ENCODE assay signal across 8 cellular contexts in the genomic region with DNA sequence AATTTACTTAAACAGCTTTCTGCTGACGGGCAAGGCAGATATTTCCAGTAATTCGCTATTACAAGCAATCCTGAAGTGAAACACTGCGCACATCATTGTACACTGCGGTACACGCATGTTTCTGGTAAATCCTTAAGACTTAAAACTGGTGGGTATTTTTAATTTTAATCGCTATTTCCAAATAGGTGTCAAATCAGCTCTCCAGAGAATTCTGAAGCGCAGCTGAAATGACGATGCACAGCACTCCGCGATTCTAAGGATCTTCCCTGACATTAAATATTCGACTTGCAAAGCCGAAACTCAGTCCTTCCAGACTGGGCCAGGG. TPM values are rescaled to one million over a fixed set of nuclear protein-coding genes. Genes with fewer than 3 reads are reported as not detected.
A peak's percentile ranks its signal among the peaks of the same experiment; 100 is the strongest.
DNase-seq lines count a peak whose midpoint lies in the region; ATAC-seq and TF ChIP-seq lines count a peak whose summit lies in the region.

No MANE protein-coding gene starts in this region.

- peak overlapping the region; percentile 85 for H3K4me2 ChIP-seq in DND-41 (ENCODE audit: insufficient read depth, low read length)

- CTCF ChIA-PET in HEK293 (lab: Yijun Ruan, JAX): interaction anchor here (0.7 to 1.0 kb wide), 2 partner anchors 12 to 32 kb away, joined by 3 read pairs; no protein-coding TSS in a partner anchor

- H3K27me3 ChIP-seq in DND-41 (ENCODE audit: insufficient read depth, low read length, poor library complexity): no peaks in the 10 kb centered on the region
- H3K27me3 ChIP-seq in SJCRH30: no peaks in the 10 kb centered on the region

- H3K79me2 ChIP-seq in DND-41 (ENCODE audit: insufficient read depth, low read length): peaks cover 25% of the 10 kb centered on the region

- peak; percentile 56 for ATAC-seq in DND-41 (ENCODE audit: insufficient read depth, low read depth)

- no peaks in the 10 kb centered on the region; the same call in 1 of the 2 replicates for H4K20me1 ChIP-seq in DND-41 (ENCODE audit: insufficient read depth, low read length)

- H3K9me3 ChIP-seq in DND-41 (ENCODE audit: insufficient read depth, low read length, severe bottlenecking) (no peaks in the 10 kb centered on the region), HEK293 (ENCODE audit: control insufficient read depth, insufficient read depth, low read depth, low read length) (no peaks in the 10 kb centered on the region), SJCRH30 (replicated peaks) (no peaks in the 10 kb centered on the region)

- peak overlapping the region; percentile 82 for H2AFZ ChIP-seq in DND-41 (ENCODE audit: low read depth, low read length)

- H3K4me3 ChIP-seq in DND-41 (ENCODE audit: low read depth in 1 of 2, low read length in 2 of 2) (peak overlapping the region; percentile 94 to 96), HEK293 (ENCODE audit: low read depth, low read length) (peak overlapping the region; percentile 79), SJCRH30 (peak overlapping the region; percentile 94), fibroblast of pulmonary artery (replicated peaks; ENCODE audit: low read depth, low read length) (peak overlapping the region; percentile 93), retinal pigment epithelial cell (ENCODE audit: low read length) (peak overlapping the region; percentile 95)

- DNase-seq in DND-41: no peak
- DNase-seq in SJCRH30: no peak
- DNase-seq in fibroblast of pulmonary artery (ENCODE audit: low read depth): no peak
- DNase-seq in retinal pigment epithelial cell (ENCODE audit: low read depth): no peak
- no peak for DNase-seq in NCI-H146 treated with DMSO at 0.1 percent for 48 hours (lab: John Stamatoyannopoulos, UW; ENCODE audit: unreplicated experiment)
- DNase-seq in SKM-1 (lab: John Stamatoyannopoulos, UW; ENCODE audit: unreplicated experiment): no peak
- DNase-seq in KG1 (lab: John Stamatoyannopoulos, UW): no peak

- peaks cover 21% of the 10 kb centered on the region for H3K36me3 ChIP-seq in DND-41 (ENCODE audit: insufficient read depth, low read length)
- H3K36me3 ChIP-seq in HEK293 (ENCODE audit: control insufficient read depth in 2 of 2, insufficient read depth in 1 of 2, low read length in 2 of 2): peaks cover 10 to 31% of the 10 kb centered on the region in 2 experiments
- peaks cover 27% of the 10 kb centered on the region for H3K36me3 ChIP-seq in SJCRH30

- H3K9ac ChIP-seq in DND-41 (ENCODE audit: low read depth, low read length): peak overlapping the region; percentile 85

- H3K4me1 ChIP-seq in DND-41 (ENCODE audit: insufficient read depth, low read length) (peaks cover 28% of the 10 kb centered on the region), HEK293 (ENCODE audit: control insufficient read depth, insufficient read depth, low read length) (no peaks in the 10 kb centered on the region), SJCRH30 (peaks cover 4% of the 10 kb centered on the region)

- H3K27ac ChIP-seq in DND-41 (ENCODE audit: low read length) (peak overlapping the region; percentile 91), HEK293 (ENCODE audit: extremely low read depth, low read depth, low read length) (peak overlapping the region; percentile 71; the same call in 1 of the 2 replicates), SJCRH30 (peak overlapping the region; percentile 80)

- POLR2A ChIA-PET in HEK293 (lab: Yijun Ruan, JAX): interaction anchor here (1.2 kb wide), 1 partner anchor 42 kb away, joined by 3 read pairs; a partner anchor contains a TSS

- no peak for TF ChIP-seq CTCF in DND-41 (IDR thresholded peaks at IDR 0.05; ENCODE audit: borderline replicate concordance, extremely low read depth, low read length, poor library complexity, severe bottlenecking)
- no peak for TF ChIP-seq CTCF in HEK293 (tag by site-specific recombination; IDR thresholded peaks at IDR 0.05)
- TF ChIP-seq CTCF in fibroblast of pulmonary artery (IDR thresholded peaks at IDR 0.05; ENCODE audit: low read length, missing control alignments): no peak
- no peak for TF ChIP-seq CTCF in retinal pigment epithelial cell (conservative IDR thresholded peaks at IDR 0.05; ENCODE audit: low read depth, low read length)

TF ChIP-seq in HEK293, 187 proteins besides CTCF, POLR2A, EP300 and RAD21:
- no peak for TF ChIP-seq KLF16 (tag by site-specific recombination; IDR thresholded peaks at IDR 0.05)
- no peak for TF ChIP-seq GLI2 (tag by site-specific recombination; IDR thresholded peaks at IDR 0.05; ENCODE audit: borderline replicate concordance, low read depth)
- TF ChIP-seq ZNF560 (tag by site-specific recombination; IDR thresholded peaks at IDR 0.05; ENCODE audit: borderline replicate concordance): no peak
TF ChIP-seq in HEK293: peak in this region for 0.

RNA-seq across cellular contexts. Expression of a gene that starts 0.3 kb away (rescaled TPM):
- 25.0 and 25.5 TPM in 2 replicates for total RNA-seq in SJCRH30 (2014; rRNA removed; shearing (Covaris generic))

RNA-seq across cellular contexts. Expression of a gene that starts 20.9 kb away (rescaled TPM):
- total RNA-seq in SJCRH30 (2014; rRNA removed; shearing (Covaris generic)): not detected in 2 replicates

RNA-seq across cellular contexts. Expression of a gene that starts 42.3 kb away (rescaled TPM):
- total RNA-seq in SJCRH30 (2014; rRNA removed; shearing (Covaris generic)): 58.7 and 60.2 TPM in 2 replicates

RNA-seq across cellular contexts. Expression of a gene that starts 42.4 kb away (rescaled TPM):
- total RNA-seq in SJCRH30 (2014; rRNA removed; shearing (Covaris generic)): 5.8 and 5.9 TPM in 2 replicates
